ENCODE assay signal across 12 cellular contexts in the genomic region with DNA sequence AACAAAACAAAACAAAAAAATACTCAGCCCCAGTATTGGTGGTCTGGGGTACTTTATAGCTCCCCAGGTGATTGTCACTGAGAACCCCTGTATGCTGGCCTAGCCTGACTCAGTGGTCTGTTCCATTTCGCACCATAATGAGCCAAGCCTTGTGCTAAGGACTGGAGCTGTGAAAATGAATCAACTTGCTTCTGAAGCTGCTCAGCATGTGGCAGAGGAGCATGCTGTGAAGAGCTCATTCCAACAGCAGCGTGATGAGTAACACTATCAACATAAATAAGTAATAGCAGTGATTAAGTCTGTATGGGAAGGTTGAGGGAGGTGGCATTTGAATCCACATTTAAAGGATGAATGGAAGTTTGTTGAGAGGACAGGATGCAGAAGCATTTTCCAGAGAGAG.
DNase-seq lines count a peak whose midpoint lies in the region; ATAC-seq and TF ChIP-seq lines count a peak whose summit lies in the region.
"Had no signal": no experiment of that assay in that cellular context is flagged by ENCODE, and none has a peak within 500 bp of the region (broad histone marks: within the 10 kb centered on the region; RNA-seq: fewer than 3 reads in every experiment).

No MANE protein-coding gene starts in this region.

- H3K27ac ChIP-seq in RWPE1 (no peak overlapping the region), thyroid gland (peak overlapping the region; percentile 60 to 84 (median 77)), gastrocnemius medialis (no peak overlapping the region)
- H3K27ac ChIP-seq: 22Rv1 had no signal

- TF ChIP-seq CTCF in RWPE1 (conservative IDR thresholded peaks at IDR 0.05; ENCODE audit: low read depth) (no peak), fibroblast of villous mesenchyme (IDR thresholded peaks at IDR 0.05; ENCODE audit: insufficient read depth, low read depth, low read length) (no peak), thyroid gland (IDR thresholded peaks at IDR 0.05) (no peak), gastrocnemius medialis (IDR thresholded peaks at IDR 0.05 in 4 of 5, conservative IDR thresholded peaks at IDR 0.05 in 1 of 5) (no peak)

- H3K36me3 ChIP-seq in thyroid gland (no peaks in the 10 kb centered on the region), gastrocnemius medialis (no peaks in the 10 kb centered on the region)

- H3K4me3 ChIP-seq in fibroblast of villous mesenchyme (ENCODE audit: low read depth, low read length) (no peak overlapping the region), thyroid gland (replicated peaks in 1 of 3) (no peak overlapping the region), gastrocnemius medialis (no peak overlapping the region)

- DNase-seq in DMS 273 (lab: John Stamatoyannopoulos, UW; ENCODE audit: unreplicated experiment) (peak; percentile 28), DMS 273 treated with DMSO at 0.1 percent for 48 hours (lab: John Stamatoyannopoulos, UW) (no peak), RWPE1 (ENCODE audit: low spot score) (peak; percentile 51), fibroblast of villous mesenchyme (ENCODE audit: low read depth) (peak; percentile 40), thyroid gland (no peak), NCI-H524 treated with DMSO at 0.1 percent for 48 hours (lab: John Stamatoyannopoulos, UW) (no peak), gastrocnemius medialis (no peak)
- DNase-seq: activated CD4-positive, alpha-beta T cell treated with anti-CD3 and anti-CD28 coated beads for 36 hours; Caco-2; NCI-H82 had no signal

- WGBS in thyroid gland, 2 donors = 65% methylated on average over 2 of the region's 2 CpGs

- CTCF ChIA-PET in RWPE1 (lab: Yijun Ruan, JAX) = no interaction called here

- H3K27me3 ChIP-seq in thyroid gland (no peaks in the 10 kb centered on the region), gastrocnemius medialis (no peaks in the 10 kb centered on the region)

- ATAC-seq in GM21529 (IDR thresholded peaks at IDR 0.05; ENCODE audit: unreplicated experiment) (no peak), gastrocnemius medialis (no peak)
- ATAC-seq: activated CD4-positive, alpha-beta T cell treated with anti-CD3 and anti-CD28 coated beads for 36 hours had no signal

- TF ChIP-seq POLR2A in thyroid gland (IDR thresholded peaks at IDR 0.05) (no peak), gastrocnemius medialis (IDR thresholded peaks at IDR 0.05) (no peak)

- POLR2A ChIA-PET in RWPE1 (lab: Yijun Ruan, JAX; ENCODE audit: low non-redundant PET) = no interaction called here

- intact Hi-C loops in thyroid gland (cut with DNase I) (no loop called here), gastrocnemius medialis (cut with DNase I; ENCODE audit: low total_unique reads) (no loop called here)

- in situ Hi-C loops in gastrocnemius medialis (cut with MboI; ENCODE audit: low sequenced_read_pairs in 4 of 4) = no loop called here

- H3K9me3 ChIP-seq in thyroid gland (no peaks in the 10 kb centered on the region), gastrocnemius medialis (no peaks in the 10 kb centered on the region)
- H3K9me3 ChIP-seq: Caco-2 had no signal

- peaks cover 58 to 75% of the 10 kb centered on the region in 2 donors for H3K4me1 ChIP-seq in thyroid gland
- H3K4me1 ChIP-seq in gastrocnemius medialis = peaks cover 17 to 21% of the 10 kb centered on the region in 2 donors

Comparison
In these comparisons a context has a peak if more than half of its experiments do, and no peak if none do; other contexts are left out.
1. DNase-seq: peak in DMS 273 (single experiment), RWPE1 (single experiment) and fibroblast of villous mesenchyme (single experiment); none in DMS 273 treated with DMSO at 0.1 percent for 48 hours (single experiment), thyroid gland (0 of 2), NCI-H524 treated with DMSO at 0.1 percent for 48 hours (single experiment) and gastrocnemius medialis (0 of 2).
2. H3K27ac ChIP-seq: peak in thyroid gland (3 of 3); none in RWPE1 (single experiment) and gastrocnemius medialis (0 of 4).